In genomic region chr1:198495635-198496034, GRCh38 we compare ENCODE assay signal across 35 cellular contexts. TPM values are rescaled to one million over a fixed set of nuclear protein-coding genes. Genes with fewer than 3 reads are reported as not detected.
DNase-seq lines count a peak whose midpoint lies in the region; ATAC-seq and TF ChIP-seq lines count a peak whose summit lies in the region.
"Had no signal": no experiment of that assay in that cellular context is flagged by ENCODE, and none has a peak within 500 bp of the region (broad histone marks: within the 10 kb centered on the region; RNA-seq: fewer than 3 reads in every experiment).

No MANE protein-coding gene starts in this region.

- WGBS in stomach, 5 donors, result 41 to 56% (median 50%) methylated on average over 3 of the region's 3 CpGs

- H3K4me1 ChIP-seq in neural progenitor cell (no peaks in the 10 kb centered on the region), stomach (no peaks in the 10 kb centered on the region), BE2C (no peaks in the 10 kb centered on the region; the same call in 1 of the 2 replicates)

- in situ Hi-C loops in brain microvascular endothelial cell (cut with HindIII; ENCODE audit: low pct_ligation_motif_present, low sequenced_read_pairs), result loop anchor here (25.0 kb wide), 1 partner anchor 192 kb away; no protein-coding TSS in a partner anchor

- no peak overlapping the region for H3K4me2 ChIP-seq in neural progenitor cell
- H3K4me2 ChIP-seq: KMS-11 had no signal

- peaks cover 4% of the 10 kb centered on the region for H3K4me1 Mint-ChIP-seq in neural progenitor cell
- H3K4me1 Mint-ChIP-seq in activated CD8-positive, alpha-beta memory T cell treated with anti-CD3 and anti-CD28 coated beads, Interleukin-2, amount 10 ng/mL, durations not matched to agents 7 days and 5 days, result peaks cover 13% of the 10 kb centered on the region

- CTCF ChIA-PET in activated CD8-positive, alpha-beta memory T cell treated with anti-CD3 and anti-CD28 coated beads, Interleukin-2, amount 10 ng/mL, durations not matched to agents 7 days and 5 days (lab: Charles Lee), result interaction anchor here (1.6 kb wide), 1 partner anchor 17 kb away, joined by 3 read pairs; no protein-coding TSS in a partner anchor

- peaks cover 3% of the 10 kb centered on the region for H3K27me3 Mint-ChIP-seq in neural progenitor cell (ENCODE audit: insufficient read depth, low read depth)
- H3K27me3 Mint-ChIP-seq in activated CD8-positive, alpha-beta memory T cell treated with anti-CD3 and anti-CD28 coated beads, Interleukin-2, amount 10 ng/mL, durations not matched to agents 7 days and 5 days, result no peaks in the 10 kb centered on the region
- H3K27me3 Mint-ChIP-seq: activated CD4-positive, alpha-beta memory T cell treated with anti-CD3 and anti-CD28 coated beads, Interleukin-2, amount 10 ng/mL, durations not matched to agents 7 days and 5 days; progenitor cell of endocrine pancreas had no signal

- H3K27me3 ChIP-seq in neural progenitor cell (no peaks in the 10 kb centered on the region), stomach (no peaks in the 10 kb centered on the region), brain microvascular endothelial cell (replicated peaks) (no peaks in the 10 kb centered on the region), BE2C (no peaks in the 10 kb centered on the region)
- H3K27me3 ChIP-seq: sigmoid colon had no signal

- TF ChIP-seq CTCF in neural progenitor cell (IDR thresholded peaks at IDR 0.05), result no peak
- TF ChIP-seq CTCF in stomach (IDR thresholded peaks at IDR 0.05), result no peak
- TF ChIP-seq CTCF in brain microvascular endothelial cell (IDR thresholded peaks at IDR 0.05; ENCODE audit: low read depth, low read length, missing control alignments), result no peak
- TF ChIP-seq CTCF in BE2C (IDR thresholded peaks at IDR 0.05; ENCODE audit: low read depth, low read length), result no peak

- H3K36me3 ChIP-seq in neural progenitor cell (no peaks in the 10 kb centered on the region), stomach (no peaks in the 10 kb centered on the region), brain microvascular endothelial cell (replicated peaks) (no peaks in the 10 kb centered on the region), BE2C (no peaks in the 10 kb centered on the region)
- H3K36me3 ChIP-seq: sigmoid colon had no signal

- no peaks in the 10 kb centered on the region for H3F3A ChIP-seq in neural progenitor cell (ENCODE audit: low read depth)

- H4K20me1 ChIP-seq in neural progenitor cell (ENCODE audit: low read depth), result no peaks in the 10 kb centered on the region

- TF ChIP-seq EP300 in stomach (IDR thresholded peaks at IDR 0.05), result no peak

- no peak overlapping the region for H3K4me3 ChIP-seq in neural progenitor cell
- H3K4me3 ChIP-seq in stomach, result no peak overlapping the region
- no peak overlapping the region for H3K4me3 ChIP-seq in brain microvascular endothelial cell (ENCODE audit: low read depth, low read length)
- no peak overlapping the region for H3K4me3 ChIP-seq in BE2C (ENCODE audit: low read depth, low read length)
- H3K4me3 ChIP-seq: sigmoid colon had no signal

- no peaks in the 10 kb centered on the region for H3K9me3 Mint-ChIP-seq in neural progenitor cell
- H3K9me3 Mint-ChIP-seq in activated CD8-positive, alpha-beta memory T cell treated with anti-CD3 and anti-CD28 coated beads, Interleukin-2, amount 10 ng/mL, durations not matched to agents 7 days and 5 days (ENCODE audit: low read depth), result no peaks in the 10 kb centered on the region

- no peak overlapping the region for H3K27ac Mint-ChIP-seq in neural progenitor cell
- H3K27ac Mint-ChIP-seq in activated CD8-positive, alpha-beta memory T cell treated with anti-CD3 and anti-CD28 coated beads, Interleukin-2, amount 10 ng/mL, durations not matched to agents 7 days and 5 days, result no peak overlapping the region
- H3K27ac Mint-ChIP-seq: activated CD4-positive, alpha-beta memory T cell treated with anti-CD3 and anti-CD28 coated beads, Interleukin-2, amount 10 ng/mL, durations not matched to agents 7 days and 5 days; activated naive CD4-positive, alpha-beta T cell treated with anti-CD3 and anti-CD28 coated beads, Interleukin-2, amount 50 U/mL, for 72 hours; progenitor cell of endocrine pancreas had no signal

- H3K4me3 Mint-ChIP-seq in neural progenitor cell, result no peak overlapping the region
- H3K4me3 Mint-ChIP-seq in activated CD8-positive, alpha-beta memory T cell treated with anti-CD3 and anti-CD28 coated beads, Interleukin-2, amount 10 ng/mL, durations not matched to agents 7 days and 5 days, result no peak overlapping the region
- H3K4me3 Mint-ChIP-seq: activated CD4-positive, alpha-beta memory T cell treated with anti-CD3 and anti-CD28 coated beads, Interleukin-2, amount 10 ng/mL, durations not matched to agents 7 days and 5 days had no signal

- ATAC-seq in activated CD8-positive, alpha-beta memory T cell treated with anti-CD3 and anti-CD28 coated beads, Interleukin-2, amount 10 ng/mL, durations not matched to agents 7 days and 5 days, result no peak
- ATAC-seq: activated naive CD4-positive, alpha-beta T cell treated with anti-CD3 and anti-CD28 coated beads, Interleukin-2, amount 50 U/mL, for 72 hours; left ventricle myocardium superior had no signal

- no peak overlapping the region for H3K9ac ChIP-seq in neural progenitor cell
- H3K9ac ChIP-seq: KMS-11 had no signal

- no peaks in the 10 kb centered on the region for H3K79me2 ChIP-seq in neural progenitor cell (ENCODE audit: low read depth)

- no peak for TF ChIP-seq POLR2A in stomach (IDR thresholded peaks at IDR 0.05)

- H2AFZ ChIP-seq in neural progenitor cell (replicated peaks), result no peak overlapping the region

- no peaks in the 10 kb centered on the region for H3K9me3 ChIP-seq in neural progenitor cell (ENCODE audit: low read depth)
- H3K9me3 ChIP-seq in stomach, result no peaks in the 10 kb centered on the region
- no peaks in the 10 kb centered on the region for H3K9me3 ChIP-seq in BE2C
- H3K9me3 ChIP-seq: sigmoid colon had no signal

- DNase-seq in ELR (ENCODE audit: low read depth) (peak; percentile 40), NCI-H524 treated with DMSO at 0.1 percent for 48 hours (lab: John Stamatoyannopoulos, UW) (peak; percentile 52), amniotic epithelial cell (ENCODE audit: low read depth) (peak; percentile 87), neural progenitor cell (ENCODE audit: low spot score) (peak; percentile 5), stomach (no peak), brain microvascular endothelial cell (no peak), BE2C (no peak)
- no peak for DNase-seq in activated CD8-positive, alpha-beta memory T cell treated with anti-CD3 and anti-CD28 coated beads, Interleukin-2, amount 10 ng/mL, durations not matched to agents 7 days and 5 days
- DNase-seq: ACHN; activated CD4-positive, alpha-beta memory T cell treated with anti-CD3 and anti-CD28 coated beads, Interleukin-2, amount 10 ng/mL, durations not matched to agents 7 days and 5 days; activated CD4-positive, CD25-positive, alpha-beta regulatory T cell treated with anti-CD3 and anti-CD28 coated beads, Interleukin-2, amount 50 U/mL, for 72 hours; activated CD8-positive, alpha-beta memory T cell treated with anti-CD3 and anti-CD28 coated beads, Interleukin-2, amount 50 U/mL, for 48 hours; anterior cingulate cortex; central memory CD4-positive, alpha-beta T cell; cortex of kidney; DMS153; effector memory CD4-positive, alpha-beta T cell; glutamatergic neuron; H7; left ventricle myocardium superior; NCI-H1417; NCI-H2081; sigmoid colon; stimulated activated CD4-positive, alpha-beta T cell treated with anti-CD3 and anti-CD28 coated beads, Interleukin-4, amount 100 ng/mL, for 4 hours; trophoblast cell had no signal

- H3K27ac ChIP-seq in neural progenitor cell (no peak overlapping the region), stomach (no peak overlapping the region), brain microvascular endothelial cell (no peak overlapping the region)
- H3K27ac ChIP-seq: epithelial cell of prostate, KMS-11, sigmoid colon had no signal

- no peaks in the 10 kb centered on the region for H3K36me3 Mint-ChIP-seq in neural progenitor cell
- H3K36me3 Mint-ChIP-seq in activated CD8-positive, alpha-beta memory T cell treated with anti-CD3 and anti-CD28 coated beads, Interleukin-2, amount 10 ng/mL, durations not matched to agents 7 days and 5 days, result peaks cover 6% of the 10 kb centered on the region

- intact Hi-C loops in stomach (cut with DNase I; ENCODE audit: low total_unique reads), result no loop called here

RNA-seq across cellular contexts. Expression of gene ATP6V1G3, which starts 44.8 kb away (rescaled TPM):
- total RNA-seq in neural progenitor cell (ENCODE audit: low replicate concordance), result not detected in 2 replicates
- not detected for total RNA-seq in stomach
- polyA plus RNA-seq in stomach, result not detected
- not detected for total RNA-seq in activated CD8-positive, alpha-beta memory T cell treated with anti-CD3 and anti-CD28 coated beads, Interleukin-2, amount 10 ng/mL, durations not matched to agents 7 days and 5 days
- not detected for polyA plus RNA-seq in BE2C (2012; ENCODE audit: insufficient read depth, insufficient read length, low read depth)
- total RNA-seq: activated CD4-positive, alpha-beta memory T cell treated with anti-CD3 and anti-CD28 coated beads, Interleukin-2, amount 10 ng/mL, durations not matched to agents 7 days and 5 days; G401; H7; left ventricle myocardium superior; myocyte; progenitor cell of endocrine pancreas; sigmoid colon; SK-MEL-5; subcutaneous adipose tissue; T-helper 1 cell treated with Interleukin-12 subunit alpha and Interleukin-12 subunit beta and Interleukin-4 antibody, amounts not matched to agents 30 ng/mL and 1 ng/mL, for 36 hours had no signal
- polyA plus RNA-seq: BJ, sigmoid colon had no signal

Comparison
In these comparisons a context has a peak if more than half of its experiments do, and no peak if none do; other contexts are left out.
1. DNase-seq: peak in ELR (single experiment), NCI-H524 treated with DMSO at 0.1 percent for 48 hours (single experiment), amniotic epithelial cell (single experiment) and neural progenitor cell (single experiment); none in stomach (single experiment), brain microvascular endothelial cell (single experiment), activated CD8-positive, alpha-beta memory T cell treated with anti-CD3 and anti-CD28 coated beads, Interleukin-2, amount 10 ng/mL, durations not matched to agents 7 days and 5 days (single experiment) and BE2C (single experiment).